In genomic region chr9:82404484-82405280, GRCh38 we compare ENCODE assay signal across 24 cellular contexts.
DNase-seq lines count a peak whose midpoint lies in the region; ATAC-seq and TF ChIP-seq lines count a peak whose summit lies in the region.
"Had no signal": no experiment of that assay in that cellular context is flagged by ENCODE, and none has a peak within 500 bp of the region (broad histone marks: within the 10 kb centered on the region; RNA-seq: fewer than 3 reads in every experiment).

No MANE protein-coding gene starts in this region.

- H3K9me2 ChIP-seq in GM23338 (ENCODE audit: insufficient read depth) = no peaks in the 10 kb centered on the region

- no peaks in the 10 kb centered on the region for H3K36me3 Mint-ChIP-seq in GM23338 (ENCODE audit: low read depth)
- no peaks in the 10 kb centered on the region for H3K36me3 Mint-ChIP-seq in activated CD4-positive, alpha-beta T cell treated with anti-CD3 and anti-CD28 coated beads, Interleukin-2, amount 10 ng/mL, durations not matched to agents 7 days and 5 days (ENCODE audit: low read depth)
- H3K36me3 Mint-ChIP-seq: activated naive CD8-positive, alpha-beta T cell treated with anti-CD3 and anti-CD28 coated beads for 36 hours; CD4-positive, CD25-positive, alpha-beta regulatory T cell; neural progenitor cell had no signal

- H3K36me3 ChIP-seq in GM23338 (ENCODE audit: insufficient read depth) = no peaks in the 10 kb centered on the region
- H3K36me3 ChIP-seq: neural progenitor cell, tibial artery, WERI-Rb-1 had no signal

- no peak overlapping the region for H3K4me2 ChIP-seq in GM23338
- H3K4me2 ChIP-seq: neural progenitor cell had no signal

- no peak for ATAC-seq in GM23338
- ATAC-seq: activated CD8-positive, alpha-beta T cell treated with anti-CD3 and anti-CD28 coated beads, Interleukin-2, amount 10 ng/mL, durations not matched to agents 7 days and 5 days; stimulated activated naive B cell treated with anti-CD40 and anti-IgM and Interleukin-4, amounts not matched to agents 10 μg/mL and 1 μg/mL and 100 μg/mL, for 72 hours; T-helper 17 cell had no signal

- no peak overlapping the region for H3K27ac ChIP-seq in GM23338 (ENCODE audit: low read depth)
- H3K27ac ChIP-seq: neural progenitor cell, tibial artery, WERI-Rb-1 had no signal

- POLR2A ChIA-PET in activated CD4-positive, alpha-beta T cell treated with anti-CD3 and anti-CD28 coated beads, Interleukin-2, amount 10 ng/mL, durations not matched to agents 7 days and 5 days (lab: Charles Lee) = no interaction called here

- no peak for TF ChIP-seq CTCF in GM23338 (conservative IDR thresholded peaks at IDR 0.05; ENCODE audit: low read depth in 2 of 2)

- H2AFZ ChIP-seq in GM23338 = peak overlapping the region; percentile 64; the same call in 1 of the 2 replicates
- H2AFZ ChIP-seq: neural progenitor cell had no signal

- no peaks in the 10 kb centered on the region for H3F3A ChIP-seq in GM23338 (replicated peaks; ENCODE audit: low read depth)

- H4K20me1 ChIP-seq in GM23338 (replicated peaks; ENCODE audit: insufficient read depth) = no peaks in the 10 kb centered on the region

- no peak overlapping the region for H3K4me3 Mint-ChIP-seq in GM23338
- no peak overlapping the region for H3K4me3 Mint-ChIP-seq in activated CD4-positive, alpha-beta T cell treated with anti-CD3 and anti-CD28 coated beads, Interleukin-2, amount 10 ng/mL, durations not matched to agents 7 days and 5 days
- H3K4me3 Mint-ChIP-seq: activated CD8-positive, alpha-beta T cell treated with anti-CD3 and anti-CD28 coated beads, Interleukin-2, amount 10 ng/mL, durations not matched to agents 7 days and 5 days; activated naive CD8-positive, alpha-beta T cell treated with anti-CD3 and anti-CD28 coated beads for 36 hours; activated T-helper 1 cell treated with anti-CD3 and anti-CD28 coated beads, Interleukin-12 subunit alpha, Interleukin-12 subunit beta, Interleukin-2, Interleukin-4 antibody, amounts not matched to agents 30 ng/mL and 10 ng/mL and 1 ng/mL, durations not matched to agents 14 hours and 24 hours and 36 hours; CD4-positive, CD25-positive, alpha-beta regulatory T cell; neural progenitor cell; stimulated activated naive B cell treated with anti-CD40 and anti-IgM and Interleukin-4, amounts not matched to agents 10 μg/mL and 1 μg/mL and 100 μg/mL, for 72 hours; T-helper 17 cell had no signal

- no peaks in the 10 kb centered on the region for H3K27me3 ChIP-seq in GM23338 (ENCODE audit: insufficient read depth)
- H3K27me3 ChIP-seq: neural progenitor cell, tibial artery had no signal

- H3K27me3 Mint-ChIP-seq in GM23338 (ENCODE audit: insufficient read depth, low read depth, poor library complexity) = no peaks in the 10 kb centered on the region
- no peaks in the 10 kb centered on the region for H3K27me3 Mint-ChIP-seq in activated CD4-positive, alpha-beta T cell treated with anti-CD3 and anti-CD28 coated beads, Interleukin-2, amount 10 ng/mL, durations not matched to agents 7 days and 5 days
- H3K27me3 Mint-ChIP-seq: activated naive CD8-positive, alpha-beta T cell treated with anti-CD3 and anti-CD28 coated beads for 36 hours; CD4-positive, CD25-positive, alpha-beta regulatory T cell; stimulated activated naive B cell treated with anti-CD40 and anti-IgM and Interleukin-4, amounts not matched to agents 10 μg/mL and 1 μg/mL and 100 μg/mL, for 72 hours; T-helper 17 cell had no signal

- H3K4me3 ChIP-seq in GM23338 = no peak overlapping the region
- H3K4me3 ChIP-seq: neural progenitor cell, tibial artery had no signal

- CTCF ChIA-PET in activated CD4-positive, alpha-beta T cell treated with anti-CD3 and anti-CD28 coated beads, Interleukin-2, amount 10 ng/mL, durations not matched to agents 7 days and 5 days (lab: Charles Lee) = no interaction called here

- H3K4me1 ChIP-seq in GM23338 (ENCODE audit: insufficient read depth) = no peaks in the 10 kb centered on the region
- H3K4me1 ChIP-seq: neural progenitor cell, tibial artery had no signal

- H3K9me3 Mint-ChIP-seq in GM23338 = no peaks in the 10 kb centered on the region
- no peaks in the 10 kb centered on the region for H3K9me3 Mint-ChIP-seq in activated CD4-positive, alpha-beta T cell treated with anti-CD3 and anti-CD28 coated beads, Interleukin-2, amount 10 ng/mL, durations not matched to agents 7 days and 5 days
- H3K9me3 Mint-ChIP-seq: activated naive CD8-positive, alpha-beta T cell treated with anti-CD3 and anti-CD28 coated beads for 36 hours; stimulated activated naive B cell treated with anti-CD40 and anti-IgM and Interleukin-4, amounts not matched to agents 10 μg/mL and 1 μg/mL and 100 μg/mL, for 72 hours had no signal

- no peak overlapping the region for H3K27ac Mint-ChIP-seq in GM23338
- no peak overlapping the region for H3K27ac Mint-ChIP-seq in activated CD4-positive, alpha-beta T cell treated with anti-CD3 and anti-CD28 coated beads, Interleukin-2, amount 10 ng/mL, durations not matched to agents 7 days and 5 days
- H3K27ac Mint-ChIP-seq: activated CD8-positive, alpha-beta T cell treated with anti-CD3 and anti-CD28 coated beads, Interleukin-2, amount 10 ng/mL, durations not matched to agents 7 days and 5 days; activated naive CD8-positive, alpha-beta T cell treated with anti-CD3 and anti-CD28 coated beads for 36 hours; activated T-helper 1 cell treated with anti-CD3 and anti-CD28 coated beads, Interleukin-12 subunit alpha, Interleukin-12 subunit beta, Interleukin-2, Interleukin-4 antibody, amounts not matched to agents 30 ng/mL and 10 ng/mL and 1 ng/mL, durations not matched to agents 14 hours and 24 hours and 36 hours; CD4-positive, CD25-positive, alpha-beta regulatory T cell; neural progenitor cell; stimulated activated naive B cell treated with anti-CD40 and anti-IgM and Interleukin-4, amounts not matched to agents 10 μg/mL and 1 μg/mL and 100 μg/mL, for 72 hours; T-helper 17 cell had no signal

- H3K79me2 ChIP-seq in GM23338 (replicated peaks; ENCODE audit: insufficient read depth) = no peaks in the 10 kb centered on the region

- H3K4me1 Mint-ChIP-seq in GM23338 = no peaks in the 10 kb centered on the region
- H3K4me1 Mint-ChIP-seq in activated CD4-positive, alpha-beta T cell treated with anti-CD3 and anti-CD28 coated beads, Interleukin-2, amount 10 ng/mL, durations not matched to agents 7 days and 5 days = no peaks in the 10 kb centered on the region
- H3K4me1 Mint-ChIP-seq: activated naive CD8-positive, alpha-beta T cell treated with anti-CD3 and anti-CD28 coated beads for 36 hours; CD4-positive, CD25-positive, alpha-beta regulatory T cell; T-helper 17 cell had no signal

- DNase-seq in A172 (ENCODE audit: low spot score) = peak; percentile 24
- DNase-seq in GM23338 (ENCODE audit: low spot score) = no peak
- peak; percentile 44 for DNase-seq in astrocyte of the hippocampus (ENCODE audit: low read depth, low spot score)
- peak; percentile 42 for DNase-seq in left kidney (ENCODE audit: low read depth, low spot score)
- DNase-seq in activated CD4-positive, alpha-beta T cell treated with anti-CD3 and anti-CD28 coated beads, Interleukin-2, amount 10 ng/mL, durations not matched to agents 7 days and 5 days = no peak
- DNase-seq in OCI-M2 (lab: John Stamatoyannopoulos, UW; ENCODE audit: unreplicated experiment) = no peak
- DNase-seq in epidermal melanocyte (ENCODE audit: insufficient read length, low spot score) = no peak
- DNase-seq in occipital lobe (lab: John Stamatoyannopoulos, UW) = no peak
- DNase-seq: ACHN; activated CD8-positive, alpha-beta T cell treated with anti-CD3 and anti-CD28 coated beads, Interleukin-2, amount 10 ng/mL, durations not matched to agents 7 days and 5 days; activated naive CD8-positive, alpha-beta T cell treated with anti-CD3 and anti-CD28 coated beads for 36 hours; CD4-positive, CD25-positive, alpha-beta regulatory T cell; DMS53; GOT3; NCI-H1694 treated with DMSO at 0.1 percent for 48 hours; NCI-H510A; SHP77 treated with DMSO at 0.1 percent for 48 hours; stimulated activated CD4-positive, alpha-beta T cell treated with anti-CD3 and anti-CD28 coated beads, Interleukin-15, amount 100 ng/mL, for 24 hours; stimulated activated naive B cell treated with anti-CD40 and anti-IgM and Interleukin-4, amounts not matched to agents 10 μg/mL and 1 μg/mL and 100 μg/mL, for 72 hours; T-helper 17 cell; tibial artery; WERI-Rb-1 had no signal

Comparison
In these comparisons a context has a peak if more than half of its experiments do, and no peak if none do; other contexts are left out.
1. DNase-seq: peak in A172 (single experiment), astrocyte of the hippocampus (single experiment) and left kidney (single experiment); none in GM23338 (single experiment), activated CD4-positive, alpha-beta T cell treated with anti-CD3 and anti-CD28 coated beads, Interleukin-2, amount 10 ng/mL, durations not matched to agents 7 days and 5 days (single experiment), OCI-M2 (single experiment), epidermal melanocyte (single experiment) and occipital lobe (single experiment).